ENCODE assay signal across 8 cellular contexts in the genomic region with DNA sequence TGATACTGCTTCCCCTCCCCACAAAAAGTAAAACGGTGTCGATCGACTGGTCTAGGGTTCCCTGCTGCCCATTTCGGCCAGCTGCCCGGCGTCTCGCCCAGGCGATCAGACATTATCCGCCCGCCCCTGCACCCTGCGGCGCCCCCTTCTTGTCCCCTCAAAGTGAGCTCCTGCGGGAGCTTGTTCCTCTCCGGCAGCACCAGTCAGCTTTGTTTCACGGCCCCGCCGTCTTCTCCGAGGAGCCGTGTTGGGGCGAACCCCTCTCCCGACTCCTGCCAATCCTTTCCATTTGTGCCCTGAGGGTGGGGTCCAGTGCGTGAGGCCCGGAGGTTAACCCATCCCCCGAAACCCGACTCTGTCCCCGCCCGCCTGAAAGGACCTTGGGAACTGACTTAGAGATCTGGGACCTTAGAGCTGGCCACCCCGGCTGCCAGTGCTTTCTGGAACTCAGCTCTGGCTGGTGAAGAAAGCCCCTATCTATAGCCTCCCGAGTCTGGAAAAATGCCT. TPM values are rescaled to one million over a fixed set of nuclear protein-coding genes. Genes with fewer than 3 reads are reported as not detected.
DNase-seq lines count a peak whose midpoint lies in the region; ATAC-seq and TF ChIP-seq lines count a peak whose summit lies in the region.

No MANE protein-coding gene starts in this region.

- ATAC-seq in HG03432 (IDR thresholded peaks at IDR 0.05; ENCODE audit: unreplicated experiment) (peak; percentile 7), SK-N-SH treated with all-trans-retinoic acid at 6 μM for 48 hours (peak; percentile 53), left ventricle myocardium superior (peak; percentile 66), GM19463 (IDR thresholded peaks at IDR 0.05; ENCODE audit: unreplicated experiment) (no peak)

- peak overlapping the region; percentile 93 for H3K4ac ChIP-seq in trophoblast cell (ENCODE audit: low read depth, low read length)

- peak; percentile 64 for DNase-seq in Calu3
- peak; percentile 71 for DNase-seq in left ventricle myocardium superior
- peak; percentile 36 to 54 for DNase-seq in trophoblast cell
- DNase-seq in 8988T = no peak

- H4K91ac ChIP-seq in trophoblast cell (ENCODE audit: low read depth, low read length) = peak overlapping the region; percentile 88

- no peak overlapping the region for H3K23ac ChIP-seq in trophoblast cell (ENCODE audit: low read length)

- no peaks in the 10 kb centered on the region for H3K9me3 Mint-ChIP-seq in Calu3 (ENCODE audit: low read depth, unreplicated experiment)

- CTCF ChIA-PET in Calu3 (lab: Charles Lee) = interaction anchor here (0.8 to 2.0 kb wide), 3 partner anchors 40 to 215 kb away, joined by 3 to 10 read pairs (median 4); a partner anchor contains a TSS

- intact Hi-C loops in Calu3 (cut with micrococcal nuclease; ENCODE audit: unreplicated experiment) = loop anchor here (5.0 kb wide), 4 partner anchors 70 to 205 kb away; a partner anchor contains a TSS
- intact Hi-C loops in left ventricle myocardium superior (cut with micrococcal nuclease) = no loop called here

- H4K12ac ChIP-seq in trophoblast cell (ENCODE audit: low read depth, low read length) = peak overlapping the region; percentile 85

- peaks cover 0 to 3% of the 10 kb centered on the region in 2 experiments for H3K4me1 ChIP-seq in trophoblast cell (ENCODE audit: control insufficient read depth in 1 of 2, insufficient read depth in 2 of 2, low read length in 2 of 2)

- no peaks in the 10 kb centered on the region for H3K9me3 ChIP-seq in trophoblast cell (ENCODE audit: insufficient read depth, low read depth, low read length)

- no TSS peak for BruUV-seq in Calu3 (replicated peaks; lab: Mats Ljungman, UMichigan)

- H3K36me3 ChIP-seq in trophoblast cell (ENCODE audit: control insufficient read depth in 1 of 2, insufficient read depth in 2 of 2, low read length in 2 of 2) = peaks cover 5 to 7% of the 10 kb centered on the region in 2 experiments

- no peaks in the 10 kb centered on the region for H3K27me3 ChIP-seq in trophoblast cell (ENCODE audit: insufficient read depth, low read length)

- peak overlapping the region; percentile 90 for H3K14ac ChIP-seq in trophoblast cell (ENCODE audit: low read length)

- H2AK5ac ChIP-seq in trophoblast cell (ENCODE audit: low read length) = peak overlapping the region; percentile 70

- H3K27ac ChIP-seq in angular gyrus (ENCODE audit: low read depth, low read length) = peak overlapping the region; percentile 99
- peak overlapping the region; percentile 94 for H3K27ac ChIP-seq in trophoblast cell (ENCODE audit: low read depth, low read length)

- H3K18ac ChIP-seq in trophoblast cell (ENCODE audit: low read length) = peak overlapping the region; percentile 83

- H2BK12ac ChIP-seq in trophoblast cell (ENCODE audit: low read length) = no peak overlapping the region

- peak overlapping the region; percentile 64 for H2AFZ ChIP-seq in trophoblast cell (ENCODE audit: insufficient read depth, low read length, poor library complexity)

- peaks cover 29% of the 10 kb centered on the region for H3K4me1 Mint-ChIP-seq in Calu3 (ENCODE audit: low read depth, unreplicated experiment)

- peak overlapping the region; percentile 94 for H3K4me3 Mint-ChIP-seq in Calu3 (ENCODE audit: low read depth, unreplicated experiment)

- peak overlapping the region; percentile 82 for H2BK120ac ChIP-seq in trophoblast cell (ENCODE audit: insufficient read depth, low read length, poor library complexity)

- H2BK5ac ChIP-seq in trophoblast cell (ENCODE audit: low read depth, low read length, poor library complexity) = peak overlapping the region; percentile 91

- peak overlapping the region; percentile 98 for H3K9ac ChIP-seq in trophoblast cell (ENCODE audit: low read length)

- TF ChIP-seq CTCF in Calu3 (IDR thresholded peaks at IDR 0.05; ENCODE audit: unreplicated experiment) = no peak

- peak overlapping the region; percentile 100 for H3K27ac Mint-ChIP-seq in Calu3 (ENCODE audit: unreplicated experiment)

- H4K8ac ChIP-seq in trophoblast cell (ENCODE audit: low read depth, low read length) = peak overlapping the region; percentile 83

- H3K36me3 Mint-ChIP-seq in Calu3 (ENCODE audit: insufficient read depth, unreplicated experiment) = peaks cover 72% of the 10 kb centered on the region

- H3K4me3 ChIP-seq in trophoblast cell (ENCODE audit: low read depth, low read length) = peak overlapping the region; percentile 90

- H3K4me2 ChIP-seq in trophoblast cell (ENCODE audit: low read length) = peak overlapping the region; percentile 61

- no CpG with 5 or more reads among the region's 29 CpGs for WGBS in trophoblast cell (ENCODE audit: extremely low coverage, insufficient coverage, insufficient read length)

- peaks cover 11% of the 10 kb centered on the region for H3K79me1 ChIP-seq in trophoblast cell (ENCODE audit: low read length)

- peaks cover 11% of the 10 kb centered on the region for H3K79me2 ChIP-seq in trophoblast cell (ENCODE audit: control insufficient read depth, insufficient read depth, low read length, poor library complexity)

- peaks cover 9% of the 10 kb centered on the region for H3K27me3 Mint-ChIP-seq in Calu3 (ENCODE audit: unreplicated experiment)

TF ChIP-seq in SK-N-SH treated with all-trans-retinoic acid at 6 μM for 48 hours, 23 proteins besides CTCF, POLR2A, EP300 and RAD21:
- TF ChIP-seq, protein P1, sequence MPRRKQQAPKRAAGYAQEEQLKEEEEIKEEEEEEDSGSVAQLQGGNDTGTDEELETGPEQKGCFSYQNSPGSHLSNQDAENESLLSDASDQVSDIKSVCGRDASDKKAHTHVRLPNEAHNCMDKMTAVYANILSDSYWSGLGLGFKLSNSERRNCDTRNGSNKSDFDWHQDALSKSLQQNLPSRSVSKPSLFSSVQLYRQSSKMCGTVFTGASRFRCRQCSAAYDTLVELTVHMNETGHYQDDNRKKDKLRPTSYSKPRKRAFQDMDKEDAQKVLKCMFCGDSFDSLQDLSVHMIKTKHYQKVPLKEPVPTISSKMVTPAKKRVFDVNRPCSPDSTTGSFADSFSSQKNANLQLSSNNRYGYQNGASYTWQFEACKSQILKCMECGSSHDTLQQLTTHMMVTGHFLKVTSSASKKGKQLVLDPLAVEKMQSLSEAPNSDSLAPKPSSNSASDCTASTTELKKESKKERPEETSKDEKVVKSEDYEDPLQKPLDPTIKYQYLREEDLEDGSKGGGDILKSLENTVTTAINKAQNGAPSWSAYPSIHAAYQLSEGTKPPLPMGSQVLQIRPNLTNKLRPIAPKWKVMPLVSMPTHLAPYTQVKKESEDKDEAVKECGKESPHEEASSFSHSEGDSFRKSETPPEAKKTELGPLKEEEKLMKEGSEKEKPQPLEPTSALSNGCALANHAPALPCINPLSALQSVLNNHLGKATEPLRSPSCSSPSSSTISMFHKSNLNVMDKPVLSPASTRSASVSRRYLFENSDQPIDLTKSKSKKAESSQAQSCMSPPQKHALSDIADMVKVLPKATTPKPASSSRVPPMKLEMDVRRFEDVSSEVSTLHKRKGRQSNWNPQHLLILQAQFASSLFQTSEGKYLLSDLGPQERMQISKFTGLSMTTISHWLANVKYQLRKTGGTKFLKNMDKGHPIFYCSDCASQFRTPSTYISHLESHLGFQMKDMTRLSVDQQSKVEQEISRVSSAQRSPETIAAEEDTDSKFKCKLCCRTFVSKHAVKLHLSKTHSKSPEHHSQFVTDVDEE (CRISPR knock-in tag; IDR thresholded peaks at IDR 0.05) = no peak
- no peak for TF ChIP-seq ZNF70 (CRISPR knock-in tag; IDR thresholded peaks at IDR 0.05)
- no peak for TF ChIP-seq TOX (CRISPR knock-in tag; IDR thresholded peaks at IDR 0.05; ENCODE audit: borderline replicate concordance)
- TF ChIP-seq GLIS3 (CRISPR knock-in tag; IDR thresholded peaks at IDR 0.05) = no peak
- no peak for TF ChIP-seq PPARA (CRISPR knock-in tag; IDR thresholded peaks at IDR 0.05; ENCODE audit: borderline replicate concordance)
- no peak for TF ChIP-seq BACH2 (CRISPR knock-in tag; IDR thresholded peaks at IDR 0.05; ENCODE audit: borderline replicate concordance)
- no peak for TF ChIP-seq ZFP3 (CRISPR knock-in tag; IDR thresholded peaks at IDR 0.05)
- TF ChIP-seq SNAI2 (CRISPR knock-in tag; IDR thresholded peaks at IDR 0.05) = no peak
- no peak for TF ChIP-seq ZNF565 (CRISPR knock-in tag; conservative IDR thresholded peaks at IDR 0.05; ENCODE audit: low read depth)
- no peak for TF ChIP-seq ZC3H10 (CRISPR knock-in tag; IDR thresholded peaks at IDR 0.05)

RNA-seq across cellular contexts. Expression of a gene that starts 0.5 kb away (rescaled TPM):
- total RNA-seq in Calu3 (2022) (114 and 132 TPM in 2 replicates), left ventricle myocardium superior (236 TPM)
- 166 and 181 TPM in 2 replicates for polyA plus RNA-seq in trophoblast cell (2013)

RNA-seq across cellular contexts. Expression of a gene that starts 4.9 kb away (rescaled TPM):
- 2.3 and 5.0 TPM in 2 replicates for total RNA-seq in Calu3 (2022)
- 4.5 TPM for total RNA-seq in left ventricle myocardium superior
- 1.3 and 1.4 TPM in 2 replicates for polyA plus RNA-seq in trophoblast cell (2013)

RNA-seq across cellular contexts. Expression of a gene that starts 39.8 kb away (rescaled TPM):
- 43.7 and 51.6 TPM in 2 replicates for total RNA-seq in Calu3 (2022)
- 46.0 TPM for total RNA-seq in left ventricle myocardium superior
- 21.1 and 23.7 TPM in 2 replicates for polyA plus RNA-seq in trophoblast cell (2013)
